In genomic region chr11:76604652-76605241, GRCh38 we compare ENCODE assay signal across 11 cellular contexts.
A peak's percentile ranks its signal among the peaks of the same experiment; 100 is the strongest.
DNase-seq lines count a peak whose midpoint lies in the region; ATAC-seq and TF ChIP-seq lines count a peak whose summit lies in the region.
"Had no signal": no experiment of that assay in that cellular context is flagged by ENCODE, and none has a peak within 500 bp of the region (broad histone marks: within the 10 kb centered on the region; RNA-seq: fewer than 3 reads in every experiment).

No MANE protein-coding gene starts in this region.

- ATAC-seq in activated CD4-positive, alpha-beta T cell treated with anti-CD3 and anti-CD28 coated beads for 36 hours = no peak
- ATAC-seq: A549 had no signal

- H3K79me2 ChIP-seq in fibroblast of lung (ENCODE audit: control insufficient read depth, insufficient read depth, low read length) = no peaks in the 10 kb centered on the region

- no peaks in the 10 kb centered on the region for H3K9me3 ChIP-seq in fibroblast of lung (ENCODE audit: control insufficient read depth, insufficient read depth, low read depth, low read length)
- H3K9me3 ChIP-seq: A549 had no signal

- no peaks in the 10 kb centered on the region for H3K36me3 Mint-ChIP-seq in activated CD4-positive, alpha-beta T cell treated with anti-CD3 and anti-CD28 coated beads for 36 hours (ENCODE audit: low read depth)
- H3K36me3 Mint-ChIP-seq in type B pancreatic cell = peaks cover 3% of the 10 kb centered on the region

- no peaks in the 10 kb centered on the region for H3K36me3 ChIP-seq in fibroblast of lung (ENCODE audit: control insufficient read depth, insufficient read depth, low read length)
- H3K36me3 ChIP-seq: cardiac muscle cell had no signal

- peaks cover 34% of the 10 kb centered on the region for H3K4me1 ChIP-seq in fibroblast of lung (ENCODE audit: control insufficient read depth, extremely low read depth, insufficient read depth, low read length)
- H3K4me1 ChIP-seq: A549 had no signal

- no peaks in the 10 kb centered on the region for H4K20me1 ChIP-seq in fibroblast of lung (ENCODE audit: control insufficient read depth, extremely low read depth, insufficient read depth, low read length)

- TF ChIP-seq CTCF in fibroblast of lung (conservative IDR thresholded peaks at IDR 0.05 in 1 of 2, IDR thresholded peaks at IDR 0.05 in 1 of 2; ENCODE audit: low read depth in 1 of 2, low read length in 2 of 2) (no peak), type B pancreatic cell (conservative IDR thresholded peaks at IDR 0.05) (no peak)

- H3K4me3 Mint-ChIP-seq in activated CD4-positive, alpha-beta T cell treated with anti-CD3 and anti-CD28 coated beads for 36 hours = no peak overlapping the region
- H3K4me3 Mint-ChIP-seq in type B pancreatic cell = no peak overlapping the region

- DNase-seq in activated CD4-positive, alpha-beta T cell treated with anti-CD3 and anti-CD28 coated beads for 36 hours = no peak
- no peak for DNase-seq in activated CD4-positive, alpha-beta T cell treated with anti-CD3 and anti-CD28 coated beads, Interleukin-2, amount 50 U/mL, for 48 hours
- DNase-seq in fibroblast of lung (ENCODE audit: low read depth in 2 of 2) (peak; percentile 76 to 92), mesenteric fat pad (ENCODE audit: low spot score) (peak; percentile 89), type B pancreatic cell (ENCODE audit: extremely low spot score, unreplicated experiment) (peak; percentile 65), GM19240 (ENCODE audit: insufficient read length, low spot score) (no peak), cerebellar cortex (ENCODE audit: low spot score) (no peak), AML-193 (lab: John Stamatoyannopoulos, UW) (no peak)
- DNase-seq: NCI-H2227 treated with DMSO at 0.1 percent for 48 hours had no signal

- no peaks in the 10 kb centered on the region for H3K4me1 Mint-ChIP-seq in activated CD4-positive, alpha-beta T cell treated with anti-CD3 and anti-CD28 coated beads for 36 hours
- H3K4me1 Mint-ChIP-seq in type B pancreatic cell (ENCODE audit: unreplicated experiment) = peaks cover 8% of the 10 kb centered on the region

- H3K9me3 Mint-ChIP-seq in activated CD4-positive, alpha-beta T cell treated with anti-CD3 and anti-CD28 coated beads for 36 hours (ENCODE audit: low read depth) = no peaks in the 10 kb centered on the region
- peaks cover 9% of the 10 kb centered on the region for H3K9me3 Mint-ChIP-seq in type B pancreatic cell

- intact Hi-C loops in activated CD4-positive, alpha-beta T cell treated with anti-CD3 and anti-CD28 coated beads for 36 hours (cut with DNase I, micrococcal nuclease) = no loop called here

- H3K27me3 Mint-ChIP-seq in activated CD4-positive, alpha-beta T cell treated with anti-CD3 and anti-CD28 coated beads for 36 hours = no peaks in the 10 kb centered on the region
- no peaks in the 10 kb centered on the region for H3K27me3 Mint-ChIP-seq in type B pancreatic cell

- H3K27me3 ChIP-seq in fibroblast of lung (ENCODE audit: control insufficient read depth, insufficient read depth, low read length) = no peaks in the 10 kb centered on the region
- H3K27me3 ChIP-seq: cardiac muscle cell had no signal

- no peak overlapping the region for H3K9ac ChIP-seq in fibroblast of lung (ENCODE audit: insufficient read depth, low read length)

- H3K4me2 ChIP-seq in fibroblast of lung (ENCODE audit: extremely low read depth, insufficient read depth, low read length) = no peak overlapping the region
- H3K4me2 ChIP-seq: A549 had no signal

- CTCF ChIA-PET in activated CD4-positive, alpha-beta T cell treated with anti-CD3 and anti-CD28 coated beads for 36 hours (lab: Charles Lee) = no interaction called here

- H3K27ac Mint-ChIP-seq in activated CD4-positive, alpha-beta T cell treated with anti-CD3 and anti-CD28 coated beads for 36 hours = peak overlapping the region; percentile 19
- no peak overlapping the region for H3K27ac Mint-ChIP-seq in type B pancreatic cell

- POLR2A ChIA-PET in activated CD4-positive, alpha-beta T cell treated with anti-CD3 and anti-CD28 coated beads for 36 hours (lab: Charles Lee) = no interaction called here

- H2AFZ ChIP-seq in fibroblast of lung (ENCODE audit: low read length) = no peak overlapping the region

- H3K4me3 ChIP-seq in fibroblast of lung (replicated peaks in 1 of 4; ENCODE audit: control extremely low read depth in 1 of 4, insufficient read depth in 1 of 4, low read depth in 3 of 4, low read length in 4 of 4) = no peak overlapping the region
- H3K4me3 ChIP-seq: A549, cardiac muscle cell had no signal

- peak overlapping the region; percentile 12 for H3K27ac ChIP-seq in fibroblast of lung (ENCODE audit: insufficient read depth, low read length)
- H3K27ac ChIP-seq: A549, cardiac muscle cell had no signal

Comparison
In these comparisons a context has a peak if more than half of its experiments do, and no peak if none do; other contexts are left out.
1. DNase-seq: peak in fibroblast of lung (2 of 2), mesenteric fat pad (single experiment) and type B pancreatic cell (single experiment); none in activated CD4-positive, alpha-beta T cell treated with anti-CD3 and anti-CD28 coated beads for 36 hours (single experiment), activated CD4-positive, alpha-beta T cell treated with anti-CD3 and anti-CD28 coated beads, Interleukin-2, amount 50 U/mL, for 48 hours (0 of 2), GM19240 (single experiment), cerebellar cortex (single experiment) and AML-193 (0 of 2).